8 cellular contexts compared by ENCODE assay signal in genomic region chr2:205766765-205767359, GRCh38.
A peak's percentile ranks its signal among the peaks of the same experiment; 100 is the strongest.
DNase-seq lines count a peak whose midpoint lies in the region; ATAC-seq and TF ChIP-seq lines count a peak whose summit lies in the region.

No MANE protein-coding gene starts in this region.

- H3K4me3 ChIP-seq in colonic mucosa (no peak overlapping the region), lower lobe of right lung (no peak overlapping the region)

- no peaks in the 10 kb centered on the region for H3K36me3 Mint-ChIP-seq in activated B cell treated with CpG ODN at 0.5 μM for 24 hours (ENCODE audit: low read depth)

- H3K4me3 Mint-ChIP-seq in activated B cell treated with CpG ODN at 0.5 μM for 24 hours: no peak overlapping the region

- TF ChIP-seq CTCF in GM20000 (IDR thresholded peaks at IDR 0.05; ENCODE audit: extremely low read depth, missing control alignments): peak; percentile 74
- TF ChIP-seq CTCF in activated B cell treated with CpG ODN at 0.5 μM for 24 hours (IDR thresholded peaks at IDR 0.05): peak; percentile 62
- peak; percentile 88 for TF ChIP-seq CTCF in colonic mucosa (IDR thresholded peaks at IDR 0.05)
- peak; percentile 85 for TF ChIP-seq CTCF in lower lobe of right lung (IDR thresholded peaks at IDR 0.05)

- H3K27me3 Mint-ChIP-seq in activated B cell treated with CpG ODN at 0.5 μM for 24 hours: peaks cover 20% of the 10 kb centered on the region

- H3K27me3 ChIP-seq in colonic mucosa: no peaks in the 10 kb centered on the region
- H3K27me3 ChIP-seq in lower lobe of right lung (ENCODE audit: low read depth): no peaks in the 10 kb centered on the region

- H3K9me3 ChIP-seq in colonic mucosa (no peaks in the 10 kb centered on the region), lower lobe of right lung (no peaks in the 10 kb centered on the region)

- H3K4me1 Mint-ChIP-seq in activated B cell treated with CpG ODN at 0.5 μM for 24 hours: peaks cover 4% of the 10 kb centered on the region

- no peak overlapping the region for H3K9ac ChIP-seq in colonic mucosa (ENCODE audit: low read depth in 2 of 2, low read length in 2 of 2)

- H3K27ac Mint-ChIP-seq in activated B cell treated with CpG ODN at 0.5 μM for 24 hours: no peak overlapping the region

- H3K36me3 ChIP-seq in colonic mucosa (no peaks in the 10 kb centered on the region), lower lobe of right lung (peaks cover 16% of the 10 kb centered on the region)

- H3K4me1 ChIP-seq in colonic mucosa (peaks cover 7% of the 10 kb centered on the region), lower lobe of right lung (peaks cover 42% of the 10 kb centered on the region)

- no peak overlapping the region for H3K27ac ChIP-seq in colonic mucosa
- peak overlapping the region; percentile 21 for H3K27ac ChIP-seq in lower lobe of right lung

- POLR2A ChIA-PET in activated B cell treated with CpG ODN at 0.5 μM for 24 hours (lab: Charles Lee): no interaction called here

- DNase-seq in COLO829 (ENCODE audit: low spot score): peak; percentile 36
- peak; percentile 70 for DNase-seq in GM20000 (ENCODE audit: low spot score)
- DNase-seq in NCI-H1694 treated with DMSO at 0.1 percent for 48 hours (lab: John Stamatoyannopoulos, UW): peak; percentile 66
- DNase-seq in activated B cell treated with CpG ODN at 0.5 μM for 24 hours: no peak
- DNase-seq in colonic mucosa: peak; percentile 70
- peak; percentile 69 for DNase-seq in lower lobe of right lung
- peak; percentile 6 to 10 for DNase-seq in stimulated activated CD8-positive, alpha-beta memory T cell treated with anti-CD3 and anti-CD28 coated beads, Interleukin-4, amount 100 ng/mL, for 1 hour (ENCODE audit: low read depth in 2 of 2, low spot score in 1 of 2)

- intact Hi-C loops in activated B cell treated with CpG ODN at 0.5 μM for 24 hours (cut with micrococcal nuclease) (loop anchor here (1.0 to 5.0 kb wide), 6 partner anchors 58 to 1440 kb away; partner anchors contain the start of gene NRP2), colonic mucosa (cut with DNase I) (loop anchor here (2.0 to 10.0 kb wide), 3 partner anchors 46 to 158 kb away; no protein-coding TSS in a partner anchor), lower lobe of right lung (cut with DNase I) (no loop called here)

- H3K9me3 Mint-ChIP-seq in activated B cell treated with CpG ODN at 0.5 μM for 24 hours: no peaks in the 10 kb centered on the region

- CTCF ChIA-PET in activated B cell treated with CpG ODN at 0.5 μM for 24 hours (lab: Charles Lee): no interaction called here

- no peak for ATAC-seq in activated B cell treated with CpG ODN at 0.5 μM for 24 hours (ENCODE audit: low read depth)
- ATAC-seq in lower lobe of right lung: peak; percentile 49 to 52
- no peak for ATAC-seq in GM19397 (IDR thresholded peaks at IDR 0.05; ENCODE audit: unreplicated experiment)

Comparison
In these comparisons a context has a peak if more than half of its experiments do, and no peak if none do; other contexts are left out.
1. ATAC-seq: peak in lower lobe of right lung (2 of 2); none in activated B cell treated with CpG ODN at 0.5 μM for 24 hours (single experiment) and GM19397 (single experiment).
2. Peak in every context shown above with its lines, with median percentiles within 50 percentile points of each other: CTCF ChIP-seq.